Comparison of ENCODE assay signal across 20 cellular contexts in genomic region chr2:200486529-200486928, GRCh38. TPM values are rescaled to one million over a fixed set of nuclear protein-coding genes. Genes with fewer than 3 reads are reported as not detected.
DNase-seq lines count a peak whose midpoint lies in the region; ATAC-seq, FAIRE-seq and TF ChIP-seq lines count a peak whose summit lies in the region.
"Had no signal": no experiment of that assay in that cellular context is flagged by ENCODE, and none has a peak within 500 bp of the region (broad histone marks: within the 10 kb centered on the region; RNA-seq: fewer than 3 reads in every experiment).

No MANE protein-coding gene starts in this region.

- no peaks in the 10 kb centered on the region for H3K27me3 Mint-ChIP-seq in mesothelial cell of epicardium (ENCODE audit: low read depth)

- CTCF ChIA-PET in K562 (lab: Yijun Ruan, JAX; ENCODE audit: low intra/inter-chr PET ratio), result no interaction called here

- H3K27ac Mint-ChIP-seq in mesothelial cell of epicardium, result peak overlapping the region; percentile 54
- H3K27ac Mint-ChIP-seq: CD8-positive, alpha-beta T cell had no signal

- TF ChIP-seq CTCF in Loucy (conservative IDR thresholded peaks at IDR 0.05; ENCODE audit: low read length), result no peak
- TF ChIP-seq CTCF in K562 (IDR thresholded peaks at IDR 0.05 in 2 of 3, conservative IDR thresholded peaks at IDR 0.05 in 1 of 3; ENCODE audit: insufficient read depth in 2 of 3, low read depth in 1 of 3, low read length in 3 of 3), result no peak
- TF ChIP-seq CTCF in mesothelial cell of epicardium (IDR thresholded peaks at IDR 0.05; ENCODE audit: unreplicated experiment), result no peak
- TF ChIP-seq CTCF in GM13977 (IDR thresholded peaks at IDR 0.05; ENCODE audit: extremely low read depth, insufficient read depth, missing control alignments), result no peak

- POLR2A ChIA-PET in K562 (lab: Yijun Ruan, JAX), result interaction anchor here (2.2 kb wide), 1 partner anchor 11 kb away, joined by 4 read pairs; no protein-coding TSS in a partner anchor

- H3K79me2 ChIP-seq in Loucy (ENCODE audit: insufficient read depth, low read length) (no peaks in the 10 kb centered on the region), K562 (ENCODE audit: control insufficient read depth, insufficient read depth, low read length) (no peaks in the 10 kb centered on the region), GM23248 (ENCODE audit: insufficient read depth) (no peaks in the 10 kb centered on the region)

- H4K20me1 ChIP-seq in Loucy (ENCODE audit: insufficient read depth, low read length, poor library complexity, severe bottlenecking) (no peaks in the 10 kb centered on the region), K562 (replicated peaks; ENCODE audit: control insufficient read depth, insufficient read depth, low read length) (no peaks in the 10 kb centered on the region), GM23248 (ENCODE audit: insufficient read depth) (no peaks in the 10 kb centered on the region)
- H4K20me1 ChIP-seq: BLaER1 had no signal

- H3K36me3 Mint-ChIP-seq in mesothelial cell of epicardium, result peaks cover 19% of the 10 kb centered on the region

- H3K27ac ChIP-seq in K562 (ENCODE audit: extremely low read depth, low read depth, low read length), result no peak overlapping the region
- no peak overlapping the region for H3K27ac ChIP-seq in GM23248
- H3K27ac ChIP-seq: BLaER1, PC-9 had no signal

- in situ Hi-C loops in K562 (cut with MboI), result loop anchor here (10.0 kb wide), 1 partner anchor 218 kb away; no protein-coding TSS in a partner anchor
- in situ Hi-C loops in GM23248 (cut with MboI), result loop anchor here (10.0 kb wide), 1 partner anchor 512 kb away; no protein-coding TSS in a partner anchor
- in situ Hi-C loops in GM13977 (cut with MboI; ENCODE audit: low pct_unique_long_range_greater_than_20kb, low sequenced_read_pairs, unreplicated experiment), result loop anchor here (5.0 kb wide), 1 partner anchor 509 kb away; no protein-coding TSS in a partner anchor

- no peak for ATAC-seq in K562
- ATAC-seq: CD8-positive, alpha-beta T cell; GM12878 had no signal

- H3K4me1 Mint-ChIP-seq in mesothelial cell of epicardium, result peaks cover 38% of the 10 kb centered on the region

- H3K9me1 ChIP-seq in K562 (ENCODE audit: control insufficient read depth, insufficient read depth, low read length), result no peaks in the 10 kb centered on the region

- peak overlapping the region; percentile 52 for H2AFZ ChIP-seq in Loucy (ENCODE audit: low read length)
- H2AFZ ChIP-seq in K562 (ENCODE audit: low read depth, low read length), result peak overlapping the region; percentile 48; the same call in 1 of the 2 replicates
- no peak overlapping the region for H2AFZ ChIP-seq in GM23248
- H2AFZ ChIP-seq: PC-9 had no signal

- intact Hi-C loops in K562 (cut with micrococcal nuclease), result loop anchor here (10.0 kb wide), 1 partner anchor 128 kb away; no protein-coding TSS in a partner anchor

- H3K9me3 ChIP-seq in Loucy (ENCODE audit: insufficient read depth, low read depth, low read length) (no peaks in the 10 kb centered on the region), K562 (replicated peaks; ENCODE audit: control insufficient read depth, insufficient read depth, low read depth, low read length) (peaks cover 2% of the 10 kb centered on the region; the same call in 1 of the 2 replicates), GM23248 (ENCODE audit: low read depth) (no peaks in the 10 kb centered on the region)
- H3K9me3 ChIP-seq: BLaER1 had no signal

- H3K9ac ChIP-seq in Loucy (ENCODE audit: low read depth, low read length, poor library complexity, severe bottlenecking) (peak overlapping the region; percentile 52), K562 (ENCODE audit: insufficient read depth in 1 of 2, low read depth in 2 of 2, low read length in 2 of 2) (no peak overlapping the region), GM23248 (no peak overlapping the region)
- H3K9ac ChIP-seq: BLaER1 had no signal

- peak; percentile 17 for DNase-seq in COLO829 (ENCODE audit: low spot score)
- DNase-seq in K562 (ENCODE audit: extremely low read depth in 1 of 4, low spot score in 3 of 4), result no peak
- no peak for DNase-seq in mesothelial cell of epicardium (ENCODE audit: low spot score in 2 of 2, unreplicated experiment in 2 of 2)
- DNase-seq in NCI-H1694 (lab: John Stamatoyannopoulos, UW), result no peak
- no peak for DNase-seq in GM23248
- DNase-seq in activated CD4-positive, alpha-beta T cell treated with anti-CD3 and anti-CD28 coated beads for 1 hour, result no peak
- DNase-seq in GM13977 (ENCODE audit: low spot score), result no peak
- DNase-seq: CD8-positive, alpha-beta T cell; DND-41; GDM1; GOT3; NCI-H1436; NCI-H2081; NCI-H774; PC-9 had no signal

- peaks cover 27% of the 10 kb centered on the region for H3K4me1 ChIP-seq in Loucy (ENCODE audit: insufficient read depth, low read length, poor library complexity, severe bottlenecking)
- peaks cover 1 to 5% of the 10 kb centered on the region in 2 experiments; a peak in 4 of 5 replicates for H3K4me1 ChIP-seq in K562 (replicated peaks in 1 of 2; ENCODE audit: control insufficient read depth in 2 of 2, insufficient read depth in 2 of 2, low read length in 2 of 2)
- H3K4me1 ChIP-seq in GM23248 (ENCODE audit: insufficient read depth), result peaks cover 6% of the 10 kb centered on the region

- peak overlapping the region; percentile 53 for H3K4me3 ChIP-seq in Loucy (ENCODE audit: low read length, poor library complexity, severe bottlenecking)
- H3K4me3 ChIP-seq in K562, result no peak overlapping the region
- H3K4me3 ChIP-seq in GM23248, result no peak overlapping the region
- H3K4me3 ChIP-seq: BLaER1, GM12878, PC-9 had no signal

- no peak for TF ChIP-seq EP300 in K562 (IDR thresholded peaks at IDR 0.05; ENCODE audit: low read length)

- 25% methylated on average over 2 of the region's 2 CpGs for WGBS in K562 (ENCODE audit: insufficient coverage, low coverage, missing lambda C conversion rate)
- WGBS in GM23248 (ENCODE audit: low coverage in 1 of 2, low lambda C conversion rate in 2 of 2, missing lambda C conversion rate in 2 of 2), 2 experiments, result 55 to 62% methylated on average over 2 of the region's 2 CpGs

- H3F3A ChIP-seq in Loucy (ENCODE audit: low read depth), result peaks cover 11% of the 10 kb centered on the region
- H3F3A ChIP-seq in GM23248 (ENCODE audit: insufficient read depth), result peaks cover 18% of the 10 kb centered on the region; the same call in 1 of the 2 replicates

- no peaks in the 10 kb centered on the region for H3K9me2 ChIP-seq in Loucy (replicated peaks; ENCODE audit: low read depth, low read length)
- H3K9me2 ChIP-seq in GM23248 (ENCODE audit: insufficient read depth), result no peaks in the 10 kb centered on the region

- H3K4me2 ChIP-seq in Loucy (ENCODE audit: low read depth, low read length, poor library complexity, severe bottlenecking) (peak overlapping the region; percentile 71), K562 (ENCODE audit: insufficient read depth, low read length) (no peak overlapping the region), GM23248 (ENCODE audit: unreplicated experiment) (no peak overlapping the region)
- H3K4me2 ChIP-seq: BLaER1, PC-9 had no signal

- H3K9me3 Mint-ChIP-seq in mesothelial cell of epicardium, result peaks cover 9% of the 10 kb centered on the region
- H3K9me3 Mint-ChIP-seq: CD8-positive, alpha-beta T cell had no signal

- TF ChIP-seq POLR2A in K562 (conservative IDR thresholded peaks at IDR 0.05), result no peak

- H3K36me3 ChIP-seq in Loucy (ENCODE audit: insufficient read depth, low read length), result peaks cover 7% of the 10 kb centered on the region; the same call in 1 of the 2 replicates
- peaks cover 4% of the 10 kb centered on the region; the same call in 2 of the 3 replicates for H3K36me3 ChIP-seq in K562 (ENCODE audit: control insufficient read depth, insufficient read depth, low read length)
- peaks cover 5% of the 10 kb centered on the region; the same call in 1 of the 2 replicates for H3K36me3 ChIP-seq in GM23248 (ENCODE audit: low read depth)

- H3K4me3 Mint-ChIP-seq in mesothelial cell of epicardium, result no peak overlapping the region
- H3K4me3 Mint-ChIP-seq: CD8-positive, alpha-beta T cell had no signal

- no peak for TF ChIP-seq RAD21 in K562 (CRISPR knock-in tag; conservative IDR thresholded peaks at IDR 0.05 in 1 of 2, IDR thresholded peaks at IDR 0.05 in 1 of 2)

- no TSS peak for BruUV-seq in K562 (replicated peaks; lab: Mats Ljungman, UMichigan)

- FAIRE-seq in K562 (lab: Jason Lieb, UNC), result no peak
- FAIRE-seq: A204.1, D721Med, GM12878 had no signal

- no peaks in the 10 kb centered on the region for H3K27me3 ChIP-seq in Loucy (ENCODE audit: insufficient read depth, low read length, poor library complexity, severe bottlenecking)
- H3K27me3 ChIP-seq in K562 (ENCODE audit: control insufficient read depth in 2 of 2, insufficient read depth in 2 of 2, low read length in 2 of 2), result no peaks in the 10 kb centered on the region
- no peaks in the 10 kb centered on the region for H3K27me3 ChIP-seq in GM23248 (replicated peaks; ENCODE audit: insufficient read depth)
- H3K27me3 ChIP-seq: BLaER1 had no signal

RNA-seq across cellular contexts. Expression of gene KCTD18, which starts 23.3 kb away (rescaled TPM):
- 2.0 and 4.0 TPM in 2 replicates for total RNA-seq in K562 (2011; cell fraction: chromatin; rRNA removed; ENCODE audit: low replicate concordance)
- total RNA-seq in K562 (2011; cell fraction: nucleolus; rRNA removed), result 1.3 and 1.6 TPM in 2 replicates
- 2.7 and 3.4 TPM in 2 replicates for total RNA-seq in K562 (2011; cell fraction: nucleoplasm; rRNA removed)
- total RNA-seq in K562 (2014; rRNA removed), result 4.2 and 4.3 TPM in 2 replicates
- 4.4 and 4.9 TPM in 2 replicates for total RNA-seq in K562 (2014; rRNA removed; fragmentation: Illumina TruSeq; extraction: Trizol)
- 4.6 and 5.4 TPM in 2 replicates for total RNA-seq in K562 (2015; rRNA removed; fragmentation: Illumina TruSeq; extraction: Trizol)
- total RNA-seq in K562 (2021), result 3.0 and 3.8 TPM in 2 replicates
- 2.6 and 3.2 TPM in 2 replicates for polyA plus RNA-seq in K562 (2011; rRNA removed)
- polyA plus RNA-seq in K562 (2011; cell fraction: cytosol; rRNA removed), result 1.6 and 1.8 TPM in 2 replicates
- 3.1 and 3.4 TPM in 2 replicates for polyA plus RNA-seq in K562 (2011; cell fraction: nucleus; rRNA removed)
- polyA plus RNA-seq in K562 (2012), result 3.2 and 5.6 TPM in 2 replicates
- polyA plus RNA-seq in K562 (2014; fragmentation: Illumina TruSeq; extraction: Trizol), result 3.6 and 3.8 TPM in 2 replicates
- polyA plus RNA-seq in K562 (2014; fragmentation: Nextera tagmentation; extraction: Ambion mirVana), result under 1 TPM; 0.39 to 0.43 TPM
- polyA plus RNA-seq in K562 (2014; rRNA removed), result 3.3 and 3.8 TPM in 2 replicates
- polyA minus RNA-seq in K562 (2011; rRNA and poly(A)+ RNA removed), result 1.8 and 3.5 TPM in 2 replicates
- polyA minus RNA-seq in K562 (2011; cell fraction: cytosol; rRNA and poly(A)+ RNA removed), result 1.3 and 4.6 TPM in 2 replicates
- 1.6 and 2.6 TPM in 2 replicates for polyA minus RNA-seq in K562 (2011; cell fraction: nucleus; rRNA and poly(A)+ RNA removed)
- total RNA-seq in mesothelial cell of epicardium, result 13.2 to 15.6 TPM (median 14.6 TPM) in 3 replicates
- total RNA-seq in GM23248 (2014; rRNA removed; shearing (Covaris generic)), result 24.0 and 27.7 TPM in 2 replicates
- polyA plus RNA-seq in GM23248 (2016; fragmentation: Nextera tagmentation; extraction: Ambion mirVana), result 15.6 and 17.9 TPM in 2 replicates

RNA-seq across cellular contexts. Expression of gene SGO2, which starts 39.5 kb away (rescaled TPM):
- 18.0 and 69.2 TPM in 2 replicates for total RNA-seq in K562 (2011; cell fraction: chromatin; rRNA removed; ENCODE audit: low replicate concordance)
- 7.3 and 13.6 TPM in 2 replicates for total RNA-seq in K562 (2011; cell fraction: nucleolus; rRNA removed)
- 30.3 and 46.7 TPM in 2 replicates for total RNA-seq in K562 (2011; cell fraction: nucleoplasm; rRNA removed)
- total RNA-seq in K562 (2014; rRNA removed), result 13.7 and 14.5 TPM in 2 replicates
- total RNA-seq in K562 (2014; rRNA removed; fragmentation: Illumina TruSeq; extraction: Trizol), result 16.6 and 20.0 TPM in 2 replicates
- 15.6 and 16.3 TPM in 2 replicates for total RNA-seq in K562 (2015; rRNA removed; fragmentation: Illumina TruSeq; extraction: Trizol)
- 17.1 and 17.3 TPM in 2 replicates for total RNA-seq in K562 (2021)
- polyA plus RNA-seq in K562 (2011; rRNA removed), result 17.6 and 24.9 TPM in 2 replicates
- polyA plus RNA-seq in K562 (2011; cell fraction: cytosol; rRNA removed), result 1.2 and 3.1 TPM in 2 replicates
- 7.8 and 10.8 TPM in 2 replicates for polyA plus RNA-seq in K562 (2011; cell fraction: nucleus; rRNA removed)
- 12.6 and 13.1 TPM in 2 replicates for polyA plus RNA-seq in K562 (2012)
- 20.0 and 25.9 TPM in 2 replicates for polyA plus RNA-seq in K562 (2014; fragmentation: Illumina TruSeq; extraction: Trizol)
- 10 to 100 TPM; 15.0 to 18.4 TPM for polyA plus RNA-seq in K562 (2014; fragmentation: Nextera tagmentation; extraction: Ambion mirVana)
- 14.6 and 16.3 TPM in 2 replicates for polyA plus RNA-seq in K562 (2014; rRNA removed)
- 33.6 and 40.4 TPM in 2 replicates for polyA minus RNA-seq in K562 (2011; rRNA and poly(A)+ RNA removed)
- 7.1 and 10.0 TPM in 2 replicates for polyA minus RNA-seq in K562 (2011; cell fraction: cytosol; rRNA and poly(A)+ RNA removed)
- 29.9 and 41.8 TPM in 2 replicates for polyA minus RNA-seq in K562 (2011; cell fraction: nucleus; rRNA and poly(A)+ RNA removed)
- 8.8 to 10.7 TPM (median 9.2 TPM) in 3 replicates for total RNA-seq in mesothelial cell of epicardium
- total RNA-seq in GM23248 (2014; rRNA removed; shearing (Covaris generic)), result 6.2 and 6.3 TPM in 2 replicates
- 11.7 and 14.5 TPM in 2 replicates for polyA plus RNA-seq in GM23248 (2016; fragmentation: Nextera tagmentation; extraction: Ambion mirVana)
